In genomic region chr15:94610069-94610863, GRCh38 we compare ENCODE assay signal across 1 cellular context.
TF ChIP-seq lines count a peak whose summit lies in the region.

No MANE protein-coding gene starts in this region.

TF ChIP-seq in GM12878, 131 proteins besides CTCF, POLR2A, EP300 and RAD21 (continued from another document):
- TF ChIP-seq ZBTB40 (IDR thresholded peaks at IDR 0.05; ENCODE audit: borderline replicate concordance) (no peak), ATF7 (IDR thresholded peaks at IDR 0.05; ENCODE audit: low read depth) (no peak)
TF ChIP-seq in GM12878: peak in this region for 7.
